27 cellular contexts compared by ENCODE assay signal in the genomic region with DNA sequence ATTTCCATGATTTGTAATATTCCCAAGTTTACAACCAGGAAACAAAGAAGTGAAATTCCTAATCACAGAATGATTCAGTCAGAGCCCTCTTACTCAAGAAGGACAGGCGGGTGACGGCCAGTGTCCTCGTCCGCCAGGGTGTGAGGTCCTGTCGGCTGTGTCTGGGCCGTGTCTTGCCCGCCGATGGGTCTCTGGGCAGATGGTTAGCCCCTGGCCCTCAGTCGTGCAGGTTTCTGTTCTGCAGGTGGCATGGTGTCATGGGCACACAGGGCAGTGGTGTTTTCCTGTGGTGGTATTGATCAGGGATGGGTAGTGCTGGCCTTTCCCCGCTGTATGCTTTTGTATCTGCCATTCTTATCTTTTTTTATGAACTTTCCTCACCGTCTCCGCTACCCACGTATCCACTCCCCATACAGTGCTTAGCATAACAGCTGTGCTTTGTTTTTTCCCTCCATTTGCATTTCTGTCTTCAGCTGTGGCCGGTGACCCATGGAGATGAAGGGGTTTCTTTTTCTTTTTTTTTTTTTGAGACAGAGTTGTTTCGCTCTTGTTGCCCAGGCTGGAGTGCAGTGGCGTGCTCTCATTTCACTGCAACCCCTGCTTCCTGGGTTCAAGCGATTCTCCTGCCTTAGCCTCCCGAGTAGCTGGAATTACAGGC.
A peak's percentile ranks its signal among the peaks of the same experiment; 100 is the strongest.
DNase-seq lines count a peak whose midpoint lies in the region; ATAC-seq lines count a peak whose summit lies in the region.
"Had no signal": no experiment of that assay in that cellular context is flagged by ENCODE, and none has a peak within 500 bp of the region (broad histone marks: within the 10 kb centered on the region; RNA-seq: fewer than 3 reads in every experiment).

No MANE protein-coding gene starts in this region.

- no peaks in the 10 kb centered on the region for H3K9me3 ChIP-seq in SJCRH30 (replicated peaks)
- no peaks in the 10 kb centered on the region for H3K9me3 ChIP-seq in neuronal stem cell (replicated peaks in 1 of 2; ENCODE audit: control insufficient read depth in 2 of 2, insufficient read depth in 1 of 2, low read depth in 1 of 2, low read length in 2 of 2)
- H3K9me3 ChIP-seq: SK-N-SH, stomach, thyroid gland, vagina had no signal

- H3K23ac ChIP-seq in neuronal stem cell (ENCODE audit: low read depth, low read length, poor library complexity) = no peak overlapping the region

- H3K27ac ChIP-seq in SJCRH30 (peak overlapping the region; percentile 67), neuronal stem cell (replicated peaks; ENCODE audit: low read length) (no peak overlapping the region)
- H3K27ac ChIP-seq: stomach, thyroid gland, vagina had no signal

- no peak overlapping the region for H2BK120ac ChIP-seq in neuronal stem cell (ENCODE audit: low read depth, low read length)

- H3K4ac ChIP-seq in neuronal stem cell (ENCODE audit: low read length) = no peak overlapping the region

- no peak overlapping the region for H2AK5ac ChIP-seq in neuronal stem cell (ENCODE audit: low read depth, low read length)

- H4K91ac ChIP-seq in neuronal stem cell (ENCODE audit: low read depth, low read length, poor library complexity) = no peak overlapping the region

- DNase-seq in SJCRH30 (peak in 1 of 2 experiments; percentile 39), neuronal stem cell (ENCODE audit: low spot score) (no peak), GDM1 (lab: John Stamatoyannopoulos, UW) (no peak)
- DNase-seq in activated effector memory CD4-positive, alpha-beta T cell treated with Interleukin-2 at 50 U/mL for 16 hours = no peak
- DNase-seq in activated CD8-positive, alpha-beta memory T cell treated with anti-CD3 and anti-CD28 coated beads, Interleukin-2, amount 50 U/mL, for 48 hours = no peak
- DNase-seq: activated CD4-positive, alpha-beta T cell treated with anti-CD3 and anti-CD28 coated beads for 48 hours; activated naive CD4-positive, alpha-beta T cell treated with anti-CD3 and anti-CD28 coated beads, Interleukin-2, amount 10 ng/mL, durations not matched to agents 7 days and 5 days; activated T-cell treated with anti-CD3 and anti-CD28 coated beads, Interleukin-2, amount 50 U/mL, for 48 hours; amniotic stem cell; midbrain; natural killer cell; NCI-H1105 treated with DMSO at 0.1 percent for 48 hours; NCI-H2029 treated with DMSO at 0.1 percent for 48 hours; NCI-H2227 treated with DMSO at 0.1 percent for 48 hours; NCI-H748 treated with DMSO at 0.1 percent for 48 hours; retina; RPMI8226; SK-N-SH; small intestine; stomach; T-helper 17 cell; thyroid gland had no signal

- no peak overlapping the region for H2BK15ac ChIP-seq in neuronal stem cell (ENCODE audit: low read length)

- no peak overlapping the region for H4K8ac ChIP-seq in neuronal stem cell (ENCODE audit: low read depth, low read length)

- no peaks in the 10 kb centered on the region for H3K79me1 ChIP-seq in neuronal stem cell (ENCODE audit: low read depth, low read length)

- H3K4me2 ChIP-seq in neuronal stem cell (ENCODE audit: insufficient read depth, low read length, poor library complexity, severe bottlenecking) = no peak overlapping the region
- H3K4me2 ChIP-seq: SK-N-SH had no signal

- ATAC-seq in GM18867 (IDR thresholded peaks at IDR 0.05; ENCODE audit: unreplicated experiment) (peak; percentile 71), HG02642 (IDR thresholded peaks at IDR 0.05; ENCODE audit: poor library complexity, unreplicated experiment) (peak; percentile 42), HG03097 (IDR thresholded peaks at IDR 0.05; ENCODE audit: low FRiP score, unreplicated experiment) (no peak)
- ATAC-seq: K562, natural killer cell, T-helper 17 cell had no signal

- no peak overlapping the region for H3K14ac ChIP-seq in neuronal stem cell (ENCODE audit: low read length)

- H2BK5ac ChIP-seq in neuronal stem cell (ENCODE audit: low read length) = no peak overlapping the region

- H3K4me3 ChIP-seq in SJCRH30 = no peak overlapping the region
- H3K4me3 ChIP-seq in neuronal stem cell (ENCODE audit: low read length in 2 of 2) = no peak overlapping the region
- H3K4me3 ChIP-seq: K562, stomach, thyroid gland, vagina had no signal

- H3K36me3 ChIP-seq in SJCRH30 (no peaks in the 10 kb centered on the region), neuronal stem cell (replicated peaks in 1 of 2; ENCODE audit: control insufficient read depth in 2 of 2, insufficient read depth in 2 of 2, low read length in 2 of 2) (no peaks in the 10 kb centered on the region)
- H3K36me3 ChIP-seq: thyroid gland, vagina had no signal

- no CpG with 5 or more reads among the region's 18 CpGs for WGBS in neuronal stem cell (ENCODE audit: extremely low coverage in 2 of 2, insufficient read length in 2 of 2, insufficient replicate concordance in 1 of 2), 2 donors

- peak overlapping the region; percentile 65 for H3K18ac ChIP-seq in neuronal stem cell (ENCODE audit: low read length)

- H3K4me1 ChIP-seq in SJCRH30 (peaks cover 32% of the 10 kb centered on the region), neuronal stem cell (ENCODE audit: control insufficient read depth in 2 of 2, insufficient read depth in 1 of 2, low read depth in 1 of 2, low read length in 2 of 2) (peaks cover under 1 to 14% of the 10 kb centered on the region in 2 donors)
- H3K4me1 ChIP-seq: stomach, vagina had no signal

- H3K27me3 ChIP-seq in SJCRH30 (no peaks in the 10 kb centered on the region), neuronal stem cell (ENCODE audit: control insufficient read depth in 3 of 3, insufficient read depth in 3 of 3, low read depth in 1 of 3, low read length in 3 of 3) (no peaks in the 10 kb centered on the region)
- H3K27me3 ChIP-seq: stomach, thyroid gland, vagina had no signal

- no peak overlapping the region for H2AFZ ChIP-seq in neuronal stem cell (ENCODE audit: low read length)

- H2BK12ac ChIP-seq in neuronal stem cell (ENCODE audit: low read length) = no peak overlapping the region

- no peak overlapping the region for H3K9ac ChIP-seq in neuronal stem cell (ENCODE audit: low read depth, low read length, poor library complexity)
- H3K9ac ChIP-seq: SK-N-SH had no signal
